ENCODE assay signal across 1 cellular context in the genomic region with DNA sequence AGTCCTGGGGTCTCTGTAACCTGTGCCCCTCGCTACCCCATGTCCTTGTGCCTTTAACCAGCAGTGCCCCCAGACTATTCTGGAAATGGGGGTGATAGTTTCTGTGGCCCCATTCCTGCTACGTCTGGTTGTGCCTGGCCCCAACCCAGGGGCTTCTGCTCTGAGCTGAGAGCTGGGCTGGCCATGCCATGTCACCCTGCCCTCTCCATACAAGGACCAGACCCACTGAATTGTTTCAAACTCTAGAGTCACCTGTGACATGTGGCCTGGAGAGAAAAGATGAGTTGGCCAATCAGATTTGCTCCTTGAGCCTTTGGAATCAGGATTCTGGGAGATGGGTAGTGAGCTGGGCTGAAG.
TF ChIP-seq lines count a peak whose summit lies in the region.

No MANE protein-coding gene starts in this region.

TF ChIP-seq in HepG2, 621 proteins besides CTCF, POLR2A, EP300 and RAD21 (continued from another document):
- no peak for TF ChIP-seq ZNF142 (CRISPR knock-in tag; IDR thresholded peaks at IDR 0.05)
TF ChIP-seq in HepG2: peak in this region for 8.
